20 cellular contexts compared by ENCODE assay signal in the genomic region with DNA sequence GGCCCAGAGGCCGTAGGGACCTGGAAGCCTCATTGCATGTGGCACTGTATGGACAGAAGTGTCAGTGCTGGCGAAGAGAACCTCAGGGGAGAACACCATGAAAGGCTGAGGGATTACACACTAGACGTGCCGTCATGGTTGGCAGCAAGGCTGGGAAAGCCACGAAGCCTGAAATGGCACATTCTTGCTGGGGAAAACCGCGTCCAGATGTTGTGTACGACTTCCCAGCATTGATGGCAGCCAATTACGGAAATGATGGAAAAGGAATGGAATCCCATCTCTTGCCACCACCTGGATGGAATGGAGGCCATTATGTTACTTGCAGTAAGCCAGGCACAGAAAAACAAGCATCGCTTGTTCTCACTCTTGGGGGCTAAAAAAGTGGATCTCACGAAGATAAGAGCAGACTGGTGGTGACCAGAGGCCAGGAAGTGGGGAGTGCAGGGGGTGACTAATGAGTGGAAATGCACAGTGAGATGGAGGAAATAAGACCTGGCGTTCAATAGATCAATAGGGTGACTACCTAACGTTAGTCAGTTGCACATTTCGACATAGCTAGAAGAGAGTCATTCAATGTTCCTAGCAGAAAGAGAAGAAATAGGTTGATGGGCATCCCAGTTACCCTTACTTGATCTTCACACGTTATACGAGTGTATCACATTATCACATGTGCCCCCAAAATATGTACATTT. TPM values are rescaled to one million over a fixed set of nuclear protein-coding genes. Genes with fewer than 3 reads are reported as not detected.
DNase-seq lines count a peak whose midpoint lies in the region; ATAC-seq, FAIRE-seq and TF ChIP-seq lines count a peak whose summit lies in the region.
"Had no signal": no experiment of that assay in that cellular context is flagged by ENCODE, and none has a peak within 500 bp of the region (broad histone marks: within the 10 kb centered on the region; RNA-seq: fewer than 3 reads in every experiment).

No MANE protein-coding gene starts in this region.

- H3K27ac ChIP-seq in RWPE2 (ENCODE audit: poor library complexity, severe bottlenecking) (no peak overlapping the region), small intestine (ENCODE audit: low read depth in 1 of 2, low read length in 1 of 2) (no peak overlapping the region)
- H3K27ac ChIP-seq: prostate gland had no signal

- DNase-seq in AG04449 (ENCODE audit: low read depth, low spot score) (peak; percentile 56), EL (peak; percentile 54), RWPE2 (ENCODE audit: low spot score) (peak; percentile 29), fibroblast of peridontal ligament (ENCODE audit: extremely low read depth) (peak; percentile 66), HTR-8/SVneo (ENCODE audit: insufficient read length, low spot score) (no peak), RKO (ENCODE audit: low spot score) (no peak), GM12891 (ENCODE audit: insufficient read length, low spot score) (no peak), small intestine (no peak)
- DNase-seq: NCI-H1694; NCI-H526; SHP77; stimulated activated CD4-positive, alpha-beta T cell treated with anti-CD3 and anti-CD28 coated beads, Interleukin-2, amount 100 ng/mL, for 24 hours had no signal

- FAIRE-seq in HTR-8/SVneo (lab: Jason Lieb, UNC) (no peak), GM12891 (lab: Jason Lieb, UNC) (no peak), small intestine (lab: Jason Lieb, UNC) (no peak)
- FAIRE-seq: colon, frontal cortex, GM18507, keratinocyte, TTC549 had no signal

- H3K4me1 ChIP-seq in RWPE2 (ENCODE audit: insufficient read depth, poor library complexity, severe bottlenecking) = no peaks in the 10 kb centered on the region
- no peaks in the 10 kb centered on the region for H3K4me1 ChIP-seq in small intestine (ENCODE audit: control insufficient read depth in 2 of 2, insufficient read depth in 1 of 2, low read depth in 1 of 2, low read length in 1 of 2)
- H3K4me1 ChIP-seq: prostate gland, uterus had no signal

- H3K27me3 ChIP-seq in RWPE2 (ENCODE audit: insufficient read depth, poor library complexity, severe bottlenecking) (no peaks in the 10 kb centered on the region), small intestine (ENCODE audit: control insufficient read depth in 2 of 2, insufficient read depth in 2 of 2, low read length in 2 of 2) (no peaks in the 10 kb centered on the region)
- H3K27me3 ChIP-seq: uterus had no signal

- H3K4me3 ChIP-seq in AG04449 (ENCODE audit: low read depth, low read length) (no peak overlapping the region), RWPE2 (ENCODE audit: severe bottlenecking) (no peak overlapping the region), small intestine (ENCODE audit: low read depth in 1 of 2, low read length in 2 of 2) (no peak overlapping the region)
- H3K4me3 ChIP-seq: mucosa of descending colon, prostate gland, uterus had no signal

- H3K36me3 ChIP-seq in RWPE2 (ENCODE audit: low read depth) (no peaks in the 10 kb centered on the region), small intestine (ENCODE audit: control insufficient read depth in 2 of 2, insufficient read depth in 2 of 2, low read length in 2 of 2) (no peaks in the 10 kb centered on the region)
- H3K36me3 ChIP-seq: prostate gland, uterus had no signal

- WGBS in small intestine, 3 donors = 85 to 87% (median 86%) methylated on average over 16 of the region's 16 CpGs

- CTCF ChIA-PET in AG04449 (lab: Yijun Ruan, JAX) = interaction anchor here (0.9 to 1.0 kb wide), 2 partner anchors 64 to 160 kb away, joined by 3 read pairs; no protein-coding TSS in a partner anchor

- POLR2A ChIA-PET in AG04449 (lab: Yijun Ruan, JAX) = no interaction called here

- no peaks in the 10 kb centered on the region for H3K9me3 ChIP-seq in RWPE2 (ENCODE audit: severe bottlenecking)
- no peaks in the 10 kb centered on the region for H3K9me3 ChIP-seq in small intestine (ENCODE audit: control insufficient read depth, low read depth)
- H3K9me3 ChIP-seq: mucosa of descending colon, prostate gland, uterus had no signal

- TF ChIP-seq POLR2A in GM12891 (IDR thresholded peaks at IDR 0.05; ENCODE audit: low read depth, low read length) = no peak

- peak; percentile 40; the same call in 2 of the 3 replicates for ATAC-seq in RWPE2 (ENCODE audit: low read depth)
- ATAC-seq: mucosa of descending colon had no signal

- TF ChIP-seq CTCF in AG04449 (IDR thresholded peaks at IDR 0.05; ENCODE audit: insufficient read depth, low read length, missing control alignments) = no peak
- TF ChIP-seq CTCF in RWPE2 (IDR thresholded peaks at IDR 0.05; ENCODE audit: poor library complexity, severe bottlenecking) = no peak

TF ChIP-seq in GM12891, 5 proteins besides CTCF, POLR2A, EP300 and RAD21:
- no peak for TF ChIP-seq POU2F2 (IDR thresholded peaks at IDR 0.05; ENCODE audit: low read depth, low read length)
- TF ChIP-seq POLR2AphosphoS5 (IDR thresholded peaks at IDR 0.05; ENCODE audit: low read depth, low read length) = no peak
- no peak for TF ChIP-seq SPI1 (IDR thresholded peaks at IDR 0.05; ENCODE audit: low read depth, low read length)
- no peak for TF ChIP-seq TAF1 (IDR thresholded peaks at IDR 0.05; ENCODE audit: low read depth, low read length)
- no peak for TF ChIP-seq PAX5 (IDR thresholded peaks at IDR 0.05; ENCODE audit: insufficient read depth, low read length, severe bottlenecking)

RNA-seq across cellular contexts. Expression of a gene that starts 14.6 kb away (rescaled TPM):
- polyA plus RNA-seq in GM12891 (2012; ENCODE audit: low read depth, missing spikeins) = 0.13 TPM
- 10 to 100 TPM in 1 of 3 donors, 1 to 10 TPM in 2; 7.0 to 14.7 (median 9.2) TPM for polyA plus RNA-seq in small intestine

RNA-seq across cellular contexts. Expression of a gene that starts 50.4 kb away (rescaled TPM):
- polyA plus RNA-seq in GM12891 (2012; ENCODE audit: low read depth, missing spikeins) = 6.0 TPM
- 10 to 100 TPM in 1 of 3 donors, 1 to 10 TPM in 2; 4.7 to 14.1 (median 7.1) TPM for polyA plus RNA-seq in small intestine

Comparison
In these comparisons a context has a peak if more than half of its experiments do, and no peak if none do; other contexts are left out.
1. DNase-seq: peak in AG04449 (single experiment), EL (single experiment), RWPE2 (single experiment) and fibroblast of peridontal ligament (single experiment); none in HTR-8/SVneo (single experiment), RKO (single experiment), GM12891 (single experiment) and small intestine (single experiment).